10 cellular contexts compared by ENCODE assay signal in genomic region chr12:47222592-47222959, GRCh38.
DNase-seq lines count a peak whose midpoint lies in the region; ATAC-seq and TF ChIP-seq lines count a peak whose summit lies in the region.
"Had no signal": no experiment of that assay in that cellular context is flagged by ENCODE, and none has a peak within 500 bp of the region (broad histone marks: within the 10 kb centered on the region; RNA-seq: fewer than 3 reads in every experiment).

No MANE protein-coding gene starts in this region.

- ATAC-seq in activated T-cell treated with anti-CD3 and anti-CD28 coated beads, Interleukin-2, amount 50 U/mL, for 4 hours, result no peak
- no peak for ATAC-seq in activated CD8-positive, alpha-beta T cell treated with anti-CD3 and anti-CD28 coated beads for 36 hours
- no peak for ATAC-seq in stimulated activated memory B cell treated with anti-CD40 and anti-IgM and Interleukin-4, amounts not matched to agents 10 μg/mL and 1 μg/mL and 100 μg/mL, for 72 hours

- 64 to 89% (median 77%) methylated on average over 2 of the region's 2 CpGs for WGBS in spleen, 5 donors

- H3K4me1 ChIP-seq in iPS-20b (ENCODE audit: insufficient read depth, low read length) (peaks cover 31% of the 10 kb centered on the region; the same call in 1 of the 2 replicates), spleen (peaks cover 18 to 100% (median 63%) of the 10 kb centered on the region in 6 donors)

- H3K27me3 ChIP-seq in iPS-20b (ENCODE audit: insufficient read depth, low read length), result no peaks in the 10 kb centered on the region
- no peaks in the 10 kb centered on the region for H3K27me3 ChIP-seq in spleen (replicated peaks in 1 of 7)
- H3K27me3 ChIP-seq: esophagus muscularis mucosa, SJSA1 had no signal

- peaks cover 57% of the 10 kb centered on the region for H3K36me3 Mint-ChIP-seq in activated T-cell treated with anti-CD3 and anti-CD28 coated beads, Interleukin-2, amount 50 U/mL, for 4 hours (ENCODE audit: insufficient read depth)
- peaks cover 81% of the 10 kb centered on the region for H3K36me3 Mint-ChIP-seq in activated CD8-positive, alpha-beta T cell treated with anti-CD3 and anti-CD28 coated beads for 36 hours (ENCODE audit: low read depth)
- peaks cover 63% of the 10 kb centered on the region for H3K36me3 Mint-ChIP-seq in stimulated activated memory B cell treated with anti-CD40 and anti-IgM and Interleukin-4, amounts not matched to agents 10 μg/mL and 1 μg/mL and 100 μg/mL, for 72 hours

- no peaks in the 10 kb centered on the region for H3K9me3 Mint-ChIP-seq in activated T-cell treated with anti-CD3 and anti-CD28 coated beads, Interleukin-2, amount 50 U/mL, for 4 hours
- H3K9me3 Mint-ChIP-seq in activated CD8-positive, alpha-beta T cell treated with anti-CD3 and anti-CD28 coated beads for 36 hours, result no peaks in the 10 kb centered on the region
- H3K9me3 Mint-ChIP-seq in stimulated activated memory B cell treated with anti-CD40 and anti-IgM and Interleukin-4, amounts not matched to agents 10 μg/mL and 1 μg/mL and 100 μg/mL, for 72 hours, result no peaks in the 10 kb centered on the region

- no peak for DNase-seq in activated T-cell treated with anti-CD3 and anti-CD28 coated beads, Interleukin-2, amount 50 U/mL, for 4 hours
- DNase-seq in activated T-cell treated with anti-CD3 and anti-CD28 coated beads for 4 hours, result no peak
- DNase-seq in activated CD8-positive, alpha-beta T cell treated with anti-CD3 and anti-CD28 coated beads for 36 hours, result no peak
- no peak for DNase-seq in NCI-H1417 treated with DMSO at 0.1 percent for 48 hours (lab: John Stamatoyannopoulos, UW)
- DNase-seq in SW 1271 (lab: John Stamatoyannopoulos, UW), result no peak
- no peak for DNase-seq in spleen

- CTCF ChIA-PET in activated CD8-positive, alpha-beta T cell treated with anti-CD3 and anti-CD28 coated beads for 36 hours (lab: Charles Lee), result interaction anchor here (1.7 kb wide), 1 partner anchor 12 kb away, joined by 4 read pairs; no protein-coding TSS in a partner anchor

- peak overlapping the region; percentile 88 for H3K27ac Mint-ChIP-seq in activated CD8-positive, alpha-beta T cell treated with anti-CD3 and anti-CD28 coated beads for 36 hours
- peak overlapping the region; percentile 88 for H3K27ac Mint-ChIP-seq in stimulated activated memory B cell treated with anti-CD40 and anti-IgM and Interleukin-4, amounts not matched to agents 10 μg/mL and 1 μg/mL and 100 μg/mL, for 72 hours

- H3K27ac ChIP-seq in iPS-20b (ENCODE audit: low read length) (peak overlapping the region; percentile 96), spleen (peak overlapping the region in 4 of 8 donors; percentile 69 to 77 (median 72))
- H3K27ac ChIP-seq: esophagus muscularis mucosa, SJSA1 had no signal

- H3K9ac ChIP-seq in iPS-20b (ENCODE audit: low read depth, low read length), result peak overlapping the region; percentile 76; the same call in 1 of the 2 replicates

- peaks cover 66% of the 10 kb centered on the region for H3K4me1 Mint-ChIP-seq in activated T-cell treated with anti-CD3 and anti-CD28 coated beads, Interleukin-2, amount 50 U/mL, for 4 hours (ENCODE audit: low read depth)
- peaks cover 62% of the 10 kb centered on the region for H3K4me1 Mint-ChIP-seq in activated CD8-positive, alpha-beta T cell treated with anti-CD3 and anti-CD28 coated beads for 36 hours (ENCODE audit: low read depth)
- H3K4me1 Mint-ChIP-seq in stimulated activated memory B cell treated with anti-CD40 and anti-IgM and Interleukin-4, amounts not matched to agents 10 μg/mL and 1 μg/mL and 100 μg/mL, for 72 hours, result peaks cover 68% of the 10 kb centered on the region

- H3K4me3 Mint-ChIP-seq in activated T-cell treated with anti-CD3 and anti-CD28 coated beads, Interleukin-2, amount 50 U/mL, for 4 hours, result peak overlapping the region; percentile 81
- H3K4me3 Mint-ChIP-seq in activated CD8-positive, alpha-beta T cell treated with anti-CD3 and anti-CD28 coated beads for 36 hours, result peak overlapping the region; percentile 74
- H3K4me3 Mint-ChIP-seq in stimulated activated memory B cell treated with anti-CD40 and anti-IgM and Interleukin-4, amounts not matched to agents 10 μg/mL and 1 μg/mL and 100 μg/mL, for 72 hours, result peak overlapping the region; percentile 74

- no peak for TF ChIP-seq CTCF in activated CD8-positive, alpha-beta T cell treated with anti-CD3 and anti-CD28 coated beads for 36 hours (IDR thresholded peaks at IDR 0.05)
- TF ChIP-seq CTCF in spleen (IDR thresholded peaks at IDR 0.05 in 8 of 11, conservative IDR thresholded peaks at IDR 0.05 in 3 of 11), result no peak

- intact Hi-C loops in activated CD8-positive, alpha-beta T cell treated with anti-CD3 and anti-CD28 coated beads for 36 hours (cut with micrococcal nuclease), result loop anchor here (5.0 kb wide), 1 partner anchor 50 kb away; no protein-coding TSS in a partner anchor
- intact Hi-C loops in spleen (cut with DNase I; ENCODE audit: low total_unique reads), result no loop called here

- no peak for TF ChIP-seq POLR2A in spleen (IDR thresholded peaks at IDR 0.05)

- no peaks in the 10 kb centered on the region for H3K27me3 Mint-ChIP-seq in activated T-cell treated with anti-CD3 and anti-CD28 coated beads, Interleukin-2, amount 50 U/mL, for 4 hours (ENCODE audit: low read depth)
- H3K27me3 Mint-ChIP-seq in activated CD8-positive, alpha-beta T cell treated with anti-CD3 and anti-CD28 coated beads for 36 hours, result no peaks in the 10 kb centered on the region
- H3K27me3 Mint-ChIP-seq in stimulated activated memory B cell treated with anti-CD40 and anti-IgM and Interleukin-4, amounts not matched to agents 10 μg/mL and 1 μg/mL and 100 μg/mL, for 72 hours, result no peaks in the 10 kb centered on the region

- H3K4me3 ChIP-seq in iPS-20b (ENCODE audit: low read length) (peak overlapping the region; percentile 52), spleen (peak overlapping the region in 1 of 8 donors; percentile 10)
- H3K4me3 ChIP-seq: esophagus muscularis mucosa, SJSA1 had no signal

- H3K36me3 ChIP-seq in iPS-20b (ENCODE audit: insufficient read depth, low read depth, low read length) (no peaks in the 10 kb centered on the region), spleen (peaks cover 0 to 18% (median 0%) of the 10 kb centered on the region in 6 donors)
- H3K36me3 ChIP-seq: esophagus muscularis mucosa, SJSA1 had no signal

- H3K9me3 ChIP-seq in iPS-20b (ENCODE audit: insufficient read depth, low read depth, low read length) (no peaks in the 10 kb centered on the region), spleen (no peaks in the 10 kb centered on the region)
- H3K9me3 ChIP-seq: esophagus muscularis mucosa, SJSA1 had no signal

- POLR2A ChIA-PET in activated CD8-positive, alpha-beta T cell treated with anti-CD3 and anti-CD28 coated beads for 36 hours (lab: Charles Lee), result interaction anchor here (1.2 to 1.9 kb wide), 4 partner anchors 9 to 173 kb away, joined by 3 to 8 read pairs (median 4); no protein-coding TSS in a partner anchor
